12 cellular contexts compared by ENCODE assay signal in the genomic region with DNA sequence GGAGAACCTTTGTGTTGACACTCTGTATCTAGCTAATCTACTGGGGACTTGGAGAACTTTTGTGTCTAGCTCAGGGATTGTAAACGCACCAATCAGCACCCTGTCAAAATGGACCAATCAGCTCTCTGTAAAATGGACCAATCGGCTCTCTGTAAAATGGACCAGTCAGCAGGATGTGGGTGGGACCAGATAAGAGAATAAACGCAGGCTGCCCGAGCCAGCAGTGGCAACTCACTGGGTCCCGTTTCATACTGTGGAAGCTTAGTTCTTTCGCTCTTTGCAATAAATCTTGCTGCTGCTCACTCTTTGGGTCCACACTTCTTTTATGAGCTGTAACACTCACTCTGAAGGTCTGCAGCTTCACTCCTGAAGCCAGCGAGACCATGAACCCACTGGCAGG. TPM values are rescaled to one million over a fixed set of nuclear protein-coding genes. Genes with fewer than 3 reads are reported as not detected.
A peak's percentile ranks its signal among the peaks of the same experiment; 100 is the strongest.
DNase-seq lines count a peak whose midpoint lies in the region; ATAC-seq, FAIRE-seq and TF ChIP-seq lines count a peak whose summit lies in the region.
"Not testable (repeated sequence)": the region's sequence is repeated elsewhere in the genome, so short reads cannot be mapped to it uniquely, and the experiment has no call there.
"Had no signal": no experiment of that assay in that cellular context is flagged by ENCODE, and none has a peak within 500 bp of the region (broad histone marks: within the 10 kb centered on the region; RNA-seq: fewer than 3 reads in every experiment).

No MANE protein-coding gene starts in this region.

- not testable (repeated sequence) for TF ChIP-seq CTCF in A549 (IDR thresholded peaks at IDR 0.05); DND-41 (IDR thresholded peaks at IDR 0.05; ENCODE audit: borderline replicate concordance, extremely low read depth, low read length, poor library complexity, severe bottlenecking); testis (IDR thresholded peaks at IDR 0.05)

- not testable (repeated sequence) for H3K4me2 ChIP-seq in A549; DND-41 (ENCODE audit: insufficient read depth, low read length)

- not testable (repeated sequence) for FAIRE-seq in A549 (lab: Jason Lieb, UNC)

- 48% methylated on average over 7 of the region's 7 CpGs for WGBS in A549 (ENCODE audit: missing lambda C conversion rate)
- 52 to 56% methylated on average over 7 of the region's 7 CpGs for WGBS in testis, 2 donors

- H3K9me3 ChIP-seq in A549; DND-41 (ENCODE audit: insufficient read depth, low read length, severe bottlenecking); testis: not testable (repeated sequence)

- not testable (repeated sequence) for H3K36me3 ChIP-seq in DND-41 (ENCODE audit: insufficient read depth, low read length); testis (ENCODE audit: low read depth, missing control alignments)

- not testable (repeated sequence) for H3K36me3 Mint-ChIP-seq in T-helper 1 cell treated with Interleukin-12 subunit alpha and Interleukin-12 subunit beta and Interleukin-4 antibody, amounts not matched to agents 30 μg/mL and 1 μg/mL, for 36 hours (ENCODE audit: low read depth); activated CD8-positive, alpha-beta T cell treated with anti-CD3 and anti-CD28 coated beads, Interleukin-2, amount 10 ng/mL, durations not matched to agents 7 days and 5 days (ENCODE audit: low read depth); activated naive CD4-positive, alpha-beta T cell treated with anti-CD3 and anti-CD28 coated beads for 36 hours (ENCODE audit: low read depth); naive thymus-derived CD8-positive, alpha-beta T cell

- not testable (repeated sequence) for TF ChIP-seq EP300 in A549 (IDR thresholded peaks at IDR 0.05)

- H3K4me1 Mint-ChIP-seq in T-helper 1 cell treated with Interleukin-12 subunit alpha and Interleukin-12 subunit beta and Interleukin-4 antibody, amounts not matched to agents 30 μg/mL and 1 μg/mL, for 36 hours (ENCODE audit: low read depth), result peaks cover 18% of the 10 kb centered on the region
- not testable (repeated sequence) for H3K4me1 Mint-ChIP-seq in activated CD8-positive, alpha-beta T cell treated with anti-CD3 and anti-CD28 coated beads, Interleukin-2, amount 10 ng/mL, durations not matched to agents 7 days and 5 days (ENCODE audit: low read depth); activated naive CD4-positive, alpha-beta T cell treated with anti-CD3 and anti-CD28 coated beads for 36 hours (ENCODE audit: low read depth)
- H3K4me1 Mint-ChIP-seq in naive thymus-derived CD8-positive, alpha-beta T cell, result peaks cover 0 to 12% (median 4%) of the 10 kb centered on the region in 4 donors

- TF ChIP-seq POLR2A in A549 (IDR thresholded peaks at IDR 0.05; ENCODE audit: low read length); testis (IDR thresholded peaks at IDR 0.05): not testable (repeated sequence)

- peak overlapping the region; percentile 65 for H3K4me3 Mint-ChIP-seq in T-helper 1 cell treated with Interleukin-12 subunit alpha and Interleukin-12 subunit beta and Interleukin-4 antibody, amounts not matched to agents 30 μg/mL and 1 μg/mL, for 36 hours
- H3K4me3 Mint-ChIP-seq in activated CD8-positive, alpha-beta T cell treated with anti-CD3 and anti-CD28 coated beads, Interleukin-2, amount 10 ng/mL, durations not matched to agents 7 days and 5 days, result peak overlapping the region; percentile 34
- H3K4me3 Mint-ChIP-seq in activated naive CD4-positive, alpha-beta T cell treated with anti-CD3 and anti-CD28 coated beads for 36 hours, result peak overlapping the region; percentile 69
- H3K4me3 Mint-ChIP-seq in naive thymus-derived CD8-positive, alpha-beta T cell, result peak overlapping the region in 7 of 10 donors; percentile 17 to 77 (median 48)

- not testable (repeated sequence) for H3K27ac ChIP-seq in A549; DND-41 (ENCODE audit: low read length); testis

- not testable (repeated sequence) for H4K20me1 ChIP-seq in DND-41 (ENCODE audit: insufficient read depth, low read length)

- intact Hi-C loops in activated naive CD4-positive, alpha-beta T cell treated with anti-CD3 and anti-CD28 coated beads for 36 hours (cut with micrococcal nuclease); testis (cut with DNase I; ENCODE audit: low total_unique reads): not testable (repeated sequence)

- H3K4me3 ChIP-seq in A549; DND-41 (ENCODE audit: low read depth in 1 of 2, low read length in 2 of 2); testis: not testable (repeated sequence)

- TF ChIP-seq RAD21 in A549 (conservative IDR thresholded peaks at IDR 0.05 in 1 of 2, IDR thresholded peaks at IDR 0.05 in 1 of 2), result not testable (repeated sequence)

- H3K27me3 Mint-ChIP-seq in T-helper 1 cell treated with Interleukin-12 subunit alpha and Interleukin-12 subunit beta and Interleukin-4 antibody, amounts not matched to agents 30 μg/mL and 1 μg/mL, for 36 hours (ENCODE audit: low read depth), result peaks cover 22% of the 10 kb centered on the region
- peaks cover 13% of the 10 kb centered on the region for H3K27me3 Mint-ChIP-seq in activated CD8-positive, alpha-beta T cell treated with anti-CD3 and anti-CD28 coated beads, Interleukin-2, amount 10 ng/mL, durations not matched to agents 7 days and 5 days (ENCODE audit: low read depth)
- H3K27me3 Mint-ChIP-seq in activated naive CD4-positive, alpha-beta T cell treated with anti-CD3 and anti-CD28 coated beads for 36 hours (ENCODE audit: low read depth); naive thymus-derived CD8-positive, alpha-beta T cell: not testable (repeated sequence)

- CTCF ChIA-PET in A549 (lab: Yijun Ruan, JAX), result interaction anchor here (0.9 to 5.0 kb wide), 6 partner anchors 9 to 46 kb away, joined by 3 to 44 read pairs (median 5); a partner anchor contains a TSS
- CTCF ChIA-PET in activated CD8-positive, alpha-beta T cell treated with anti-CD3 and anti-CD28 coated beads, Interleukin-2, amount 10 ng/mL, durations not matched to agents 7 days and 5 days (lab: Charles Lee), result interaction anchor here (2.1 to 2.3 kb wide), 2 partner anchors 9 to 46 kb away, joined by 10 to 14 read pairs; a partner anchor contains a TSS
- CTCF ChIA-PET in activated naive CD4-positive, alpha-beta T cell treated with anti-CD3 and anti-CD28 coated beads for 36 hours (lab: Charles Lee), result interaction anchor here (0.6 to 2.0 kb wide), 6 partner anchors 9 to 48 kb away, joined by 3 to 13 read pairs (median 3); a partner anchor contains a TSS

- H3K9ac ChIP-seq in DND-41 (ENCODE audit: low read depth, low read length), result not testable (repeated sequence)

- not testable (repeated sequence) for H3K27me3 ChIP-seq in DND-41 (ENCODE audit: insufficient read depth, low read length, poor library complexity); testis

- not testable (repeated sequence) for DNase-seq in A549 (ENCODE audit: low read depth in 1 of 2, low spot score in 1 of 2); activated CD8-positive, alpha-beta T cell treated with anti-CD3 and anti-CD28 coated beads, Interleukin-2, amount 10 ng/mL, durations not matched to agents 7 days and 5 days
- DNase-seq in DND-41 (peak; percentile 33), testis (peak; percentile 55)
- peak; percentile 20 for DNase-seq in activated CD4-positive, alpha-beta T cell treated with anti-CD3 and anti-CD28 coated beads for 48 hours
- DNase-seq in activated naive CD4-positive, alpha-beta T cell treated with anti-CD3 and anti-CD28 coated beads for 36 hours, result peak; percentile 46
- DNase-seq in naive thymus-derived CD8-positive, alpha-beta T cell, result peak in 3 of 10 donors; percentile 16 to 20 (median 17)

- peak overlapping the region; percentile 47 for H3K27ac Mint-ChIP-seq in T-helper 1 cell treated with Interleukin-12 subunit alpha and Interleukin-12 subunit beta and Interleukin-4 antibody, amounts not matched to agents 30 μg/mL and 1 μg/mL, for 36 hours
- H3K27ac Mint-ChIP-seq in activated CD8-positive, alpha-beta T cell treated with anti-CD3 and anti-CD28 coated beads, Interleukin-2, amount 10 ng/mL, durations not matched to agents 7 days and 5 days, result not testable (repeated sequence)
- peak overlapping the region; percentile 54 for H3K27ac Mint-ChIP-seq in activated naive CD4-positive, alpha-beta T cell treated with anti-CD3 and anti-CD28 coated beads for 36 hours
- peak overlapping the region in 4 of 10 donors; percentile 22 to 55 (median 44) for H3K27ac Mint-ChIP-seq in naive thymus-derived CD8-positive, alpha-beta T cell

- H3K4me1 ChIP-seq in A549; DND-41 (ENCODE audit: insufficient read depth, low read length); testis: not testable (repeated sequence)

- POLR2A ChIA-PET in A549 (lab: Yijun Ruan, JAX), result interaction anchor here (0.9 to 1.1 kb wide), 2 partner anchors 45 to 46 kb away, joined by 3 to 5 read pairs; a partner anchor contains a TSS
- POLR2A ChIA-PET in activated CD8-positive, alpha-beta T cell treated with anti-CD3 and anti-CD28 coated beads, Interleukin-2, amount 10 ng/mL, durations not matched to agents 7 days and 5 days (lab: Charles Lee), result interaction anchor here (0.9 to 1.8 kb wide), 2 partner anchors 40 to 46 kb away, joined by 3 to 6 read pairs; a partner anchor contains a TSS
- POLR2A ChIA-PET in naive thymus-derived CD8-positive, alpha-beta T cell (lab: Charles Lee), result not testable (repeated sequence)

- not testable (repeated sequence) for H3K79me2 ChIP-seq in DND-41 (ENCODE audit: insufficient read depth, low read length)

- ATAC-seq in A549; DND-41 (ENCODE audit: insufficient read depth, low read depth); activated CD8-positive, alpha-beta T cell treated with anti-CD3 and anti-CD28 coated beads, Interleukin-2, amount 10 ng/mL, durations not matched to agents 7 days and 5 days; naive thymus-derived CD8-positive, alpha-beta T cell: not testable (repeated sequence)

- H3K9me3 Mint-ChIP-seq in T-helper 1 cell treated with Interleukin-12 subunit alpha and Interleukin-12 subunit beta and Interleukin-4 antibody, amounts not matched to agents 30 μg/mL and 1 μg/mL, for 36 hours; activated CD8-positive, alpha-beta T cell treated with anti-CD3 and anti-CD28 coated beads, Interleukin-2, amount 10 ng/mL, durations not matched to agents 7 days and 5 days (ENCODE audit: insufficient read depth); activated naive CD4-positive, alpha-beta T cell treated with anti-CD3 and anti-CD28 coated beads for 36 hours; naive thymus-derived CD8-positive, alpha-beta T cell: not testable (repeated sequence)

- H2AFZ ChIP-seq in DND-41 (ENCODE audit: low read depth, low read length), result not testable (repeated sequence)

RNA-seq across cellular contexts. Expression of a gene that starts 9.1 kb away (rescaled TPM):
- polyA plus RNA-seq in A549 (2011; rRNA removed) (0.16 and 0.20 TPM in 2 replicates), A549 (2017; fragmentation: RNase III; extraction: RNeasy Plus Mini Kit Qiagen cat#74134 plus additional on column Dnase treatment) (0.05 to 0.26 TPM (median 0.10 TPM) in 3 replicates), testis (ENCODE audit: insufficient read depth, low read depth, low replicate concordance) (10.1 TPM)
- polyA plus RNA-seq in A549 (2012; cell fraction: cytosol; rRNA removed), result 0.01 and 0.03 TPM in 2 replicates
- polyA plus RNA-seq in A549 (2012; cell fraction: nucleus; rRNA removed), result 0.04 and 0.05 TPM in 2 replicates
- polyA minus RNA-seq in A549 (2011; rRNA and poly(A)+ RNA removed), result not detected in 2 replicates
- total RNA-seq in activated CD8-positive, alpha-beta T cell treated with anti-CD3 and anti-CD28 coated beads, Interleukin-2, amount 10 ng/mL, durations not matched to agents 7 days and 5 days, result not detected
- under 1 TPM; 0.14 to 0.30 TPM for total RNA-seq in activated naive CD4-positive, alpha-beta T cell treated with anti-CD3 and anti-CD28 coated beads for 36 hours
- under 1 TPM; 0.36 to 0.96 TPM for total RNA-seq in naive thymus-derived CD8-positive, alpha-beta T cell
- under 1 TPM in 2 of 3 donors, not detected in 1; 0.17 to 0.57 TPM for polyA plus RNA-seq in naive thymus-derived CD8-positive, alpha-beta T cell
- total RNA-seq in testis, result 10 to 100 TPM in 1 of 2 donors, 1 to 10 TPM in 1; 6.1 to 11.6 TPM
- total RNA-seq: GM23248 had no signal
- polyA plus RNA-seq: CD14-positive monocyte, GM23248, IgD-negative memory B cell had no signal

RNA-seq across cellular contexts. Expression of a gene that starts 11.7 kb away (rescaled TPM):
- polyA plus RNA-seq in A549 (2011; rRNA removed), result 0.31 and 0.34 TPM in 2 replicates
- polyA plus RNA-seq in A549 (2012; cell fraction: cytosol; rRNA removed), result 0.26 and 0.30 TPM in 2 replicates
- polyA plus RNA-seq in A549 (2012; cell fraction: nucleus; rRNA removed), result 0.42 and 0.73 TPM in 2 replicates
- polyA plus RNA-seq in A549 (2017; fragmentation: RNase III; extraction: RNeasy Plus Mini Kit Qiagen cat#74134 plus additional on column Dnase treatment), result 0.37 to 0.63 TPM (median 0.50 TPM) in 3 replicates
- polyA minus RNA-seq in A549 (2011; rRNA and poly(A)+ RNA removed), result 0.33 TPM in 1 of 2 replicates, not detected in the other
- not detected for total RNA-seq in activated CD8-positive, alpha-beta T cell treated with anti-CD3 and anti-CD28 coated beads, Interleukin-2, amount 10 ng/mL, durations not matched to agents 7 days and 5 days
- total RNA-seq in activated naive CD4-positive, alpha-beta T cell treated with anti-CD3 and anti-CD28 coated beads for 36 hours, result not detected
- total RNA-seq in naive thymus-derived CD8-positive, alpha-beta T cell, result not detected
- not detected for polyA plus RNA-seq in naive thymus-derived CD8-positive, alpha-beta T cell
- 1 to 10 TPM; 3.2 to 6.1 TPM for total RNA-seq in testis
- polyA plus RNA-seq in testis (ENCODE audit: insufficient read depth, low read depth, low replicate concordance), result 17.8 TPM
- total RNA-seq: GM12878, GM23248 had no signal
- polyA plus RNA-seq: GM12878, IgD-negative memory B cell had no signal

RNA-seq across cellular contexts. Expression of a gene that starts 14.0 kb away (rescaled TPM):
- polyA plus RNA-seq in A549 (2011; rRNA removed) (38.1 and 44.4 TPM in 2 replicates), A549 (2017; fragmentation: RNase III; extraction: RNeasy Plus Mini Kit Qiagen cat#74134 plus additional on column Dnase treatment) (59.8 to 76.3 TPM (median 70.1 TPM) in 3 replicates), testis (ENCODE audit: insufficient read depth, low read depth, low replicate concordance) (128 TPM)
- polyA plus RNA-seq in A549 (2012; cell fraction: cytosol; rRNA removed), result 30.0 and 37.5 TPM in 2 replicates
- polyA plus RNA-seq in A549 (2012; cell fraction: nucleus; rRNA removed), result 26.8 and 43.1 TPM in 2 replicates
- 12.4 and 13.3 TPM in 2 replicates for polyA minus RNA-seq in A549 (2011; rRNA and poly(A)+ RNA removed)
- total RNA-seq in activated CD8-positive, alpha-beta T cell treated with anti-CD3 and anti-CD28 coated beads, Interleukin-2, amount 10 ng/mL, durations not matched to agents 7 days and 5 days, result 10 to 100 TPM; 18.2 to 21.4 TPM
- 10 to 100 TPM; 14.3 to 16.9 TPM for total RNA-seq in activated naive CD4-positive, alpha-beta T cell treated with anti-CD3 and anti-CD28 coated beads for 36 hours
- 10 to 100 TPM; 74.8 to 76.6 TPM for total RNA-seq in naive thymus-derived CD8-positive, alpha-beta T cell
- polyA plus RNA-seq in naive thymus-derived CD8-positive, alpha-beta T cell, result 10 to 100 TPM; 38.5 to 40.0 (median 39.4) TPM
- 100 to 1,000 TPM; 108 to 112 TPM for total RNA-seq in testis

RNA-seq across cellular contexts. Expression of a gene that starts 26.9 kb away (rescaled TPM):
- polyA plus RNA-seq in A549 (2011; rRNA removed) (40.7 and 45.3 TPM in 2 replicates), A549 (2017; fragmentation: RNase III; extraction: RNeasy Plus Mini Kit Qiagen cat#74134 plus additional on column Dnase treatment) (38.9 to 45.2 TPM (median 42.9 TPM) in 3 replicates), testis (ENCODE audit: insufficient read depth, low read depth, low replicate concordance) (76.0 TPM)
- polyA plus RNA-seq in A549 (2012; cell fraction: cytosol; rRNA removed), result 57.2 and 75.6 TPM in 2 replicates
- polyA plus RNA-seq in A549 (2012; cell fraction: nucleus; rRNA removed), result 120 and 125 TPM in 2 replicates
- polyA minus RNA-seq in A549 (2011; rRNA and poly(A)+ RNA removed), result 74.1 and 80.2 TPM in 2 replicates
- 10 to 100 TPM; 27.6 to 31.8 TPM for total RNA-seq in activated CD8-positive, alpha-beta T cell treated with anti-CD3 and anti-CD28 coated beads, Interleukin-2, amount 10 ng/mL, durations not matched to agents 7 days and 5 days
- 10 to 100 TPM; 29.7 to 36.8 TPM for total RNA-seq in activated naive CD4-positive, alpha-beta T cell treated with anti-CD3 and anti-CD28 coated beads for 36 hours
- 10 to 100 TPM; 36.6 to 39.0 TPM for total RNA-seq in naive thymus-derived CD8-positive, alpha-beta T cell
- 10 to 100 TPM; 11.8 to 17.8 (median 12.4) TPM for polyA plus RNA-seq in naive thymus-derived CD8-positive, alpha-beta T cell
- total RNA-seq in testis, result 10 to 100 TPM; 53.8 to 60.3 TPM

RNA-seq across cellular contexts. Expression of a gene that starts 45.7 kb away (rescaled TPM):
- polyA plus RNA-seq in A549 (2011; rRNA removed) (65.9 and 80.1 TPM in 2 replicates), A549 (2017; fragmentation: RNase III; extraction: RNeasy Plus Mini Kit Qiagen cat#74134 plus additional on column Dnase treatment) (53.1 to 64.0 TPM (median 59.4 TPM) in 3 replicates), testis (ENCODE audit: insufficient read depth, low read depth, low replicate concordance) (32.1 TPM)
- polyA plus RNA-seq in A549 (2012; cell fraction: cytosol; rRNA removed), result 63.6 and 87.3 TPM in 2 replicates
- polyA plus RNA-seq in A549 (2012; cell fraction: nucleus; rRNA removed), result 87.9 and 106 TPM in 2 replicates
- polyA minus RNA-seq in A549 (2011; rRNA and poly(A)+ RNA removed), result 108 and 128 TPM in 2 replicates
- 100 to 1,000 TPM; 131 to 136 TPM for total RNA-seq in activated CD8-positive, alpha-beta T cell treated with anti-CD3 and anti-CD28 coated beads, Interleukin-2, amount 10 ng/mL, durations not matched to agents 7 days and 5 days
- total RNA-seq in activated naive CD4-positive, alpha-beta T cell treated with anti-CD3 and anti-CD28 coated beads for 36 hours, result 100 to 1,000 TPM; 148 to 149 TPM
- total RNA-seq in naive thymus-derived CD8-positive, alpha-beta T cell, result 100 to 1,000 TPM; 113 to 116 TPM
- 10 to 100 TPM; 21.7 to 33.0 (median 28.0) TPM for polyA plus RNA-seq in naive thymus-derived CD8-positive, alpha-beta T cell
- total RNA-seq in testis, result 10 to 100 TPM; 45.0 to 47.1 TPM
